9 cellular contexts compared by ENCODE assay signal in the genomic region with DNA sequence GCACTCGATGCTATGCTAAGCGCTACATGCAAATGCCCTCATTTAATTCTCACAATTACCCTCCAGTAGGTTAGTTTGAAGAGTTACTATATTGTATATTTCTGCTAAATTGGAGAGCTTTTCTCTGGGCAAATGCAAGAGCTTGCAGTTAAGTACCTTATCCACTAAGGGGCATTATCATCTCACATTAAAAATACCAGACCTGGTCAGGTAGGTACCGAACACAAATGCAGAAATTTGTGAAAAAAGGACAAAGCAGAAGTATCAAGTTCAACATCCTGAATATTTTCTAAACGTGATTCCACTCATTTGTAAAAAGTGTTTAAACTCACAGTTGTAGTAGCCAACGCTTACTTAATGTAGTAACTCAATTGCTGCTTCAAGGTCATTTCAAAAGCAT. TPM values are rescaled to one million over a fixed set of nuclear protein-coding genes. Genes with fewer than 3 reads are reported as not detected.
A peak's percentile ranks its signal among the peaks of the same experiment; 100 is the strongest.
DNase-seq lines count a peak whose midpoint lies in the region; ATAC-seq, FAIRE-seq and TF ChIP-seq lines count a peak whose summit lies in the region.
"Had no signal": no experiment of that assay in that cellular context is flagged by ENCODE, and none has a peak within 500 bp of the region (broad histone marks: within the 10 kb centered on the region; RNA-seq: fewer than 3 reads in every experiment).

No MANE protein-coding gene starts in this region.

- H3K36me3 ChIP-seq in GM23338 (ENCODE audit: insufficient read depth) (no peaks in the 10 kb centered on the region), prostate gland (no peaks in the 10 kb centered on the region), small intestine (ENCODE audit: control insufficient read depth in 2 of 2, insufficient read depth in 2 of 2, low read length in 2 of 2) (no peaks in the 10 kb centered on the region), aorta (ENCODE audit: control insufficient read depth in 1 of 2, insufficient read depth in 2 of 2, low read length in 1 of 2) (peaks cover 0 to 2% of the 10 kb centered on the region in 2 donors)
- H3K36me3 ChIP-seq: SJSA1 had no signal

- no peaks in the 10 kb centered on the region for H3F3A ChIP-seq in GM23338 (replicated peaks; ENCODE audit: low read depth)

- H3K36me3 Mint-ChIP-seq in GM23338 (ENCODE audit: low read depth): no peaks in the 10 kb centered on the region
- H3K36me3 Mint-ChIP-seq: naive thymus-derived CD8-positive, alpha-beta T cell had no signal

- peak; percentile 66 to 70 for TF ChIP-seq CTCF in GM23338 (conservative IDR thresholded peaks at IDR 0.05; ENCODE audit: low read depth in 2 of 2)
- TF ChIP-seq CTCF in prostate gland (IDR thresholded peaks at IDR 0.05): peak in 3 of 4 experiments; percentile 46 to 76 (median 74)

- ATAC-seq in GM23338 (no peak), aorta (ENCODE audit: low FRiP score) (no peak)
- ATAC-seq: naive thymus-derived CD8-positive, alpha-beta T cell had no signal

- H3K4me2 ChIP-seq in GM23338: no peak overlapping the region

- peaks cover 2% of the 10 kb centered on the region for H3K27me3 Mint-ChIP-seq in GM23338 (ENCODE audit: insufficient read depth, low read depth, poor library complexity)

- DNase-seq in GM23338 (ENCODE audit: low spot score) (peak; percentile 56), NCI-H524 treated with DMSO at 0.1 percent for 48 hours (lab: John Stamatoyannopoulos, UW) (peak; percentile 67), cerebellum (ENCODE audit: low spot score) (peak; percentile 58), prostate gland (ENCODE audit: low spot score) (no peak), small intestine (no peak), NK-92 (lab: John Stamatoyannopoulos, UW; ENCODE audit: unreplicated experiment) (no peak), aorta (no peak)

- H3K27ac Mint-ChIP-seq in GM23338: no peak overlapping the region
- H3K27ac Mint-ChIP-seq: naive thymus-derived CD8-positive, alpha-beta T cell had no signal

- no peaks in the 10 kb centered on the region for H3K9me3 Mint-ChIP-seq in GM23338
- H3K9me3 Mint-ChIP-seq: naive thymus-derived CD8-positive, alpha-beta T cell had no signal

- intact Hi-C loops in prostate gland (cut with DNase I) (loop anchor here (10.0 kb wide), 1 partner anchor 669 kb away; a partner anchor contains a TSS), aorta (cut with DNase I) (loop anchor here in 1 of 2 donors (2.0 kb wide), 1 partner anchor 143 kb away; no protein-coding TSS in a partner anchor)

- H2AFZ ChIP-seq in GM23338: no peak overlapping the region

- H3K9me3 ChIP-seq in prostate gland: no peaks in the 10 kb centered on the region
- H3K9me3 ChIP-seq in small intestine (ENCODE audit: control insufficient read depth, low read depth): no peaks in the 10 kb centered on the region
- no peaks in the 10 kb centered on the region for H3K9me3 ChIP-seq in aorta (ENCODE audit: control insufficient read depth, low read length)
- H3K9me3 ChIP-seq: SJSA1 had no signal

- peaks cover 10% of the 10 kb centered on the region for H3K4me1 Mint-ChIP-seq in GM23338

- no peaks in the 10 kb centered on the region for H3K79me2 ChIP-seq in GM23338 (replicated peaks; ENCODE audit: insufficient read depth)

- 52% methylated on average over 5 of the region's 5 CpGs for WGBS in prostate gland
- WGBS in small intestine, 3 donors: 40 to 49% (median 43%) methylated on average over 5 of the region's 5 CpGs
- WGBS in aorta, 2 donors: 51 to 52% methylated on average over 5 of the region's 5 CpGs

- no peak for TF ChIP-seq POLR2A in prostate gland (IDR thresholded peaks at IDR 0.05)

- H3K4me3 ChIP-seq in GM23338 (no peak overlapping the region), prostate gland (no peak overlapping the region), small intestine (ENCODE audit: low read depth in 1 of 2, low read length in 2 of 2) (no peak overlapping the region), aorta (ENCODE audit: low read length in 2 of 2) (no peak overlapping the region)
- H3K4me3 ChIP-seq: SJSA1 had no signal

- H3K4me3 Mint-ChIP-seq in GM23338: no peak overlapping the region
- H3K4me3 Mint-ChIP-seq: naive thymus-derived CD8-positive, alpha-beta T cell had no signal

- H3K27ac ChIP-seq in GM23338 (ENCODE audit: low read depth) (no peak overlapping the region), prostate gland (no peak overlapping the region), small intestine (ENCODE audit: low read depth in 1 of 2, low read length in 1 of 2) (no peak overlapping the region), aorta (ENCODE audit: low read depth in 1 of 2, low read length in 2 of 2) (no peak overlapping the region)
- H3K27ac ChIP-seq: SJSA1 had no signal

- H3K4me1 ChIP-seq in GM23338 (ENCODE audit: insufficient read depth) (no peaks in the 10 kb centered on the region; the same call in 1 of the 2 replicates), prostate gland (replicated peaks) (peaks cover 12% of the 10 kb centered on the region), small intestine (ENCODE audit: control insufficient read depth in 2 of 2, insufficient read depth in 1 of 2, low read depth in 1 of 2, low read length in 1 of 2) (peaks cover 0 to 3% of the 10 kb centered on the region in 2 donors), aorta (ENCODE audit: control insufficient read depth in 1 of 2, insufficient read depth in 2 of 2, low read length in 2 of 2) (no peaks in the 10 kb centered on the region)

- H3K27me3 ChIP-seq in GM23338 (ENCODE audit: insufficient read depth) (no peaks in the 10 kb centered on the region), prostate gland (replicated peaks; ENCODE audit: insufficient read depth) (no peaks in the 10 kb centered on the region), small intestine (ENCODE audit: control insufficient read depth in 2 of 2, insufficient read depth in 2 of 2, low read length in 2 of 2) (no peaks in the 10 kb centered on the region), aorta (ENCODE audit: control insufficient read depth in 1 of 2, insufficient read depth in 2 of 2, low read length in 1 of 2) (no peaks in the 10 kb centered on the region)
- H3K27me3 ChIP-seq: SJSA1 had no signal

- FAIRE-seq in small intestine (lab: Jason Lieb, UNC): no peak

- peaks cover 3% of the 10 kb centered on the region; the same call in 1 of the 2 replicates for H3K9me2 ChIP-seq in GM23338 (ENCODE audit: insufficient read depth)

- H4K20me1 ChIP-seq in GM23338 (replicated peaks; ENCODE audit: insufficient read depth): no peaks in the 10 kb centered on the region

TF ChIP-seq in GM23338, 12 proteins besides CTCF, POLR2A, EP300 and RAD21 (continues in another document):
- TF ChIP-seq ZNF114 (CRISPR knock-in tag; IDR thresholded peaks at IDR 0.05) (no peak), JUNB (IDR thresholded peaks at IDR 0.05; ENCODE audit: unreplicated experiment) (no peak), EZH2 (IDR thresholded peaks at IDR 0.05; ENCODE audit: low read depth, unreplicated experiment) (no peak), POLR2AphosphoS5 (IDR thresholded peaks at IDR 0.05; ENCODE audit: low read depth) (no peak), CREB1 (CRISPR knock-in tag; IDR thresholded peaks at IDR 0.05; ENCODE audit: low read depth) (no peak), NANOG (IDR thresholded peaks at IDR 0.05; ENCODE audit: borderline replicate concordance) (no peak), EZH2phosphoT487 (IDR thresholded peaks at IDR 0.05; ENCODE audit: unreplicated experiment) (no peak), ZNF331 (CRISPR knock-in tag; IDR thresholded peaks at IDR 0.05; ENCODE audit: low read depth) (no peak), STAT1 (IDR thresholded peaks at IDR 0.05; ENCODE audit: unreplicated experiment) (no peak)
- TF ChIP-seq, protein P1, sequence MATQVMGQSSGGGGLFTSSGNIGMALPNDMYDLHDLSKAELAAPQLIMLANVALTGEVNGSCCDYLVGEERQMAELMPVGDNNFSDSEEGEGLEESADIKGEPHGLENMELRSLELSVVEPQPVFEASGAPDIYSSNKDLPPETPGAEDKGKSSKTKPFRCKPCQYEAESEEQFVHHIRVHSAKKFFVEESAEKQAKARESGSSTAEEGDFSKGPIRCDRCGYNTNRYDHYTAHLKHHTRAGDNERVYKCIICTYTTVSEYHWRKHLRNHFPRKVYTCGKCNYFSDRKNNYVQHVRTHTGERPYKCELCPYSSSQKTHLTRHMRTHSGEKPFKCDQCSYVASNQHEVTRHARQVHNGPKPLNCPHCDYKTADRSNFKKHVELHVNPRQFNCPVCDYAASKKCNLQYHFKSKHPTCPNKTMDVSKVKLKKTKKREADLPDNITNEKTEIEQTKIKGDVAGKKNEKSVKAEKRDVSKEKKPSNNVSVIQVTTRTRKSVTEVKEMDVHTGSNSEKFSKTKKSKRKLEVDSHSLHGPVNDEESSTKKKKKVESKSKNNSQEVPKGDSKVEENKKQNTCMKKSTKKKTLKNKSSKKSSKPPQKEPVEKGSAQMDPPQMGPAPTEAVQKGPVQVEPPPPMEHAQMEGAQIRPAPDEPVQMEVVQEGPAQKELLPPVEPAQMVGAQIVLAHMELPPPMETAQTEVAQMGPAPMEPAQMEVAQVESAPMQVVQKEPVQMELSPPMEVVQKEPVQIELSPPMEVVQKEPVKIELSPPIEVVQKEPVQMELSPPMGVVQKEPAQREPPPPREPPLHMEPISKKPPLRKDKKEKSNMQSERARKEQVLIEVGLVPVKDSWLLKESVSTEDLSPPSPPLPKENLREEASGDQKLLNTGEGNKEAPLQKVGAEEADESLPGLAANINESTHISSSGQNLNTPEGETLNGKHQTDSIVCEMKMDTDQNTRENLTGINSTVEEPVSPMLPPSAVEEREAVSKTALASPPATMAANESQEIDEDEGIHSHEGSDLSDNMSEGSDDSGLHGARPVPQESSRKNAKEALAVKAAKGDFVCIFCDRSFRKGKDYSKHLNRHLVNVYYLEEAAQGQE (IDR thresholded peaks at IDR 0.05; ENCODE audit: unreplicated experiment): no peak
- TF ChIP-seq, protein P2, sequence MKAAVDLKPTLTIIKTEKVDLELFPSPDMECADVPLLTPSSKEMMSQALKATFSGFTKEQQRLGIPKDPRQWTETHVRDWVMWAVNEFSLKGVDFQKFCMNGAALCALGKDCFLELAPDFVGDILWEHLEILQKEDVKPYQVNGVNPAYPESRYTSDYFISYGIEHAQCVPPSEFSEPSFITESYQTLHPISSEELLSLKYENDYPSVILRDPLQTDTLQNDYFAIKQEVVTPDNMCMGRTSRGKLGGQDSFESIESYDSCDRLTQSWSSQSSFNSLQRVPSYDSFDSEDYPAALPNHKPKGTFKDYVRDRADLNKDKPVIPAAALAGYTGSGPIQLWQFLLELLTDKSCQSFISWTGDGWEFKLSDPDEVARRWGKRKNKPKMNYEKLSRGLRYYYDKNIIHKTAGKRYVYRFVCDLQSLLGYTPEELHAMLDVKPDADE (IDR thresholded peaks at IDR 0.05): no peak

RNA-seq across cellular contexts. Expression of a gene that starts 52.2 kb away (rescaled TPM):
- 3.9 and 5.3 TPM in 2 replicates for total RNA-seq in GM23338 (2014; rRNA removed; shearing (Covaris generic))
- polyA plus RNA-seq in GM23338 (2016; fragmentation: Nextera tagmentation; extraction: Ambion mirVana) (1.7 and 3.0 TPM in 2 replicates), small intestine (1 to 10 TPM in 2 of 3 donors, under 1 TPM in 1; 0.45 to 2.5 (median 2.2) TPM), aorta (1 to 10 TPM; 1.9 to 3.0 TPM)
- total RNA-seq in cerebellum (28.2 TPM), prostate gland (10 to 100 TPM in 1 of 2 donors, 1 to 10 TPM in 1; 6.5 to 10.3 TPM), aorta (10 to 100 TPM; 12.8 to 24.9 TPM)

Comparison
In these comparisons a context has a peak if more than half of its experiments do, and no peak if none do; other contexts are left out.
1. DNase-seq: peak in GM23338 (single experiment), NCI-H524 treated with DMSO at 0.1 percent for 48 hours (single experiment) and cerebellum (single experiment); none in prostate gland (single experiment), small intestine (single experiment), NK-92 (single experiment) and aorta (0 of 2).